ENCODE assay signal across 1 cellular context in genomic region chr2:262117-262516, GRCh38.
A peak's percentile ranks its signal among the peaks of the same experiment; 100 is the strongest.
TF ChIP-seq lines count a peak whose summit lies in the region.

No MANE protein-coding gene starts in this region.

TF ChIP-seq in HepG2, 621 proteins besides CTCF, POLR2A, EP300 and RAD21 (continued from another document and continues in another):
- TF ChIP-seq HMGA1 (CRISPR knock-in tag; conservative IDR thresholded peaks at IDR 0.05) (no peak), SALL1 (CRISPR knock-in tag; IDR thresholded peaks at IDR 0.05) (peak; percentile 52; the same call in 1 of the 2 replicates), U2AF2 (IDR thresholded peaks at IDR 0.05; ENCODE audit: low read depth, low read length) (no peak), SOX13 (IDR thresholded peaks at IDR 0.05) (peak; percentile 50; the same call in 1 of the 2 replicates), SOX13 (CRISPR knock-in tag; conservative IDR thresholded peaks at IDR 0.05 in 1 of 2, IDR thresholded peaks at IDR 0.05 in 1 of 2) (peak in 1 of 2 experiments; percentile 90; a peak in 2 of 4 replicates), KDM1A (CRISPR knock-in tag; IDR thresholded peaks at IDR 0.05) (no peak), FOXP4 (CRISPR knock-in tag; IDR thresholded peaks at IDR 0.05) (peak; percentile 60), ETV5 (CRISPR knock-in tag; IDR thresholded peaks at IDR 0.05; ENCODE audit: borderline replicate concordance) (peak; percentile 50; the same call in 1 of the 2 replicates), PHF5A (CRISPR knock-in tag; IDR thresholded peaks at IDR 0.05; ENCODE audit: low read depth, unreplicated experiment) (peak; percentile 69), ZBTB20 (CRISPR knock-in tag; IDR thresholded peaks at IDR 0.05; ENCODE audit: borderline replicate concordance, low read depth) (no peak), SOX6 (IDR thresholded peaks at IDR 0.05) (no peak), SOX6 (CRISPR knock-in tag; IDR thresholded peaks at IDR 0.05) (peak; percentile 71; the same call in 1 of the 2 replicates), CBFB (CRISPR knock-in tag; IDR thresholded peaks at IDR 0.05) (no peak), ATRX (CRISPR knock-in tag; IDR thresholded peaks at IDR 0.05; ENCODE audit: borderline replicate concordance) (no peak), ELF3 (CRISPR knock-in tag; IDR thresholded peaks at IDR 0.05) (peak; percentile 32; the same call in 1 of the 2 replicates), SMARCE1 (IDR thresholded peaks at IDR 0.05; ENCODE audit: borderline replicate concordance) (no peak), ZNF282 (IDR thresholded peaks at IDR 0.05; ENCODE audit: partially characterized antibody) (no peak), ARID5B (CRISPR knock-in tag; IDR thresholded peaks at IDR 0.05) (peak; percentile 60; the same call in 1 of the 2 replicates), GLI4 (CRISPR knock-in tag; IDR thresholded peaks at IDR 0.05; ENCODE audit: borderline replicate concordance) (peak; percentile 3; the same call in 1 of the 2 replicates), ZFX (CRISPR knock-in tag; IDR thresholded peaks at IDR 0.05; ENCODE audit: low read depth) (no peak), ZBTB38 (CRISPR knock-in tag; IDR thresholded peaks at IDR 0.05) (no peak), KLF13 (CRISPR knock-in tag; IDR thresholded peaks at IDR 0.05) (no peak), NCOA2 (CRISPR knock-in tag; IDR thresholded peaks at IDR 0.05) (0 out of 2 replicates have a peak, but pooled peaks have one; percentile 40), NKX3-1 (CRISPR knock-in tag; IDR thresholded peaks at IDR 0.05) (peak; percentile 21; the same call in 1 of the 2 replicates), ARID3A (IDR thresholded peaks at IDR 0.05; ENCODE audit: low read depth, low read length) (0 out of 2 replicates have a peak, but pooled peaks have one; percentile 30), BRD4 (CRISPR knock-in tag; IDR thresholded peaks at IDR 0.05) (0 out of 2 replicates have a peak, but pooled peaks have one; percentile 34), TSC22D2 (CRISPR knock-in tag; IDR thresholded peaks at IDR 0.05; ENCODE audit: borderline replicate concordance) (no peak), RFX1 (IDR thresholded peaks at IDR 0.05) (no peak), ZBTB21 (CRISPR knock-in tag; IDR thresholded peaks at IDR 0.05) (no peak), NR2F6 (IDR thresholded peaks at IDR 0.05) (peak; percentile 26; the same call in 1 of the 2 replicates), NR2F6 (CRISPR knock-in tag; IDR thresholded peaks at IDR 0.05) (no peak), FOXP1 (IDR thresholded peaks at IDR 0.05) (no peak), FOXP1 (CRISPR knock-in tag; IDR thresholded peaks at IDR 0.05) (no peak), ZNF563 (CRISPR knock-in tag; IDR thresholded peaks at IDR 0.05) (no peak), SAP130 (CRISPR knock-in tag; IDR thresholded peaks at IDR 0.05; ENCODE audit: low read depth) (peak; percentile 43), FOSL2 (CRISPR knock-in tag; IDR thresholded peaks at IDR 0.05) (peak; percentile 47; the same call in 1 of the 2 replicates), CBX5 (CRISPR knock-in tag; IDR thresholded peaks at IDR 0.05; ENCODE audit: borderline replicate concordance) (0 out of 2 replicates have a peak, but pooled peaks have one; percentile 32), ZNF75D (CRISPR knock-in tag; IDR thresholded peaks at IDR 0.05; ENCODE audit: borderline replicate concordance) (no peak), SNAI1 (CRISPR knock-in tag; IDR thresholded peaks at IDR 0.05; ENCODE audit: borderline replicate concordance) (0 out of 2 replicates have a peak, but pooled peaks have one; percentile 5), RARA (CRISPR knock-in tag; IDR thresholded peaks at IDR 0.05) (peak; percentile 12; the same call in 1 of the 2 replicates), PRDM15 (CRISPR knock-in tag; IDR thresholded peaks at IDR 0.05) (no peak)
- TF ChIP-seq, protein P1, sequence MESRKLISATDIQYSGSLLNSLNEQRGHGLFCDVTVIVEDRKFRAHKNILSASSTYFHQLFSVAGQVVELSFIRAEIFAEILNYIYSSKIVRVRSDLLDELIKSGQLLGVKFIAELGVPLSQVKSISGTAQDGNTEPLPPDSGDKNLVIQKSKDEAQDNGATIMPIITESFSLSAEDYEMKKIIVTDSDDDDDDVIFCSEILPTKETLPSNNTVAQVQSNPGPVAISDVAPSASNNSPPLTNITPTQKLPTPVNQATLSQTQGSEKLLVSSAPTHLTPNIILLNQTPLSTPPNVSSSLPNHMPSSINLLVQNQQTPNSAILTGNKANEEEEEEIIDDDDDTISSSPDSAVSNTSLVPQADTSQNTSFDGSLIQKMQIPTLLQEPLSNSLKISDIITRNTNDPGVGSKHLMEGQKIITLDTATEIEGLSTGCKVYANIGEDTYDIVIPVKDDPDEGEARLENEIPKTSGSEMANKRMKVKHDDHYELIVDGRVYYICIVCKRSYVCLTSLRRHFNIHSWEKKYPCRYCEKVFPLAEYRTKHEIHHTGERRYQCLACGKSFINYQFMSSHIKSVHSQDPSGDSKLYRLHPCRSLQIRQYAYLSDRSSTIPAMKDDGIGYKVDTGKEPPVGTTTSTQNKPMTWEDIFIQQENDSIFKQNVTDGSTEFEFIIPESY (CRISPR knock-in tag; IDR thresholded peaks at IDR 0.05), result no peak
- TF ChIP-seq, protein P2, sequence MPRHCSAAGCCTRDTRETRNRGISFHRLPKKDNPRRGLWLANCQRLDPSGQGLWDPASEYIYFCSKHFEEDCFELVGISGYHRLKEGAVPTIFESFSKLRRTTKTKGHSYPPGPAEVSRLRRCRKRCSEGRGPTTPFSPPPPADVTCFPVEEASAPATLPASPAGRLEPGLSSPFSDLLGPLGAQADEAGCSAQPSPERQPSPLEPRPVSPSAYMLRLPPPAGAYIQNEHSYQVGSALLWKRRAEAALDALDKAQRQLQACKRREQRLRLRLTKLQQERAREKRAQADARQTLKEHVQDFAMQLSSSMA (CRISPR knock-in tag; IDR thresholded peaks at IDR 0.05), result no peak
- TF ChIP-seq, protein P3, sequence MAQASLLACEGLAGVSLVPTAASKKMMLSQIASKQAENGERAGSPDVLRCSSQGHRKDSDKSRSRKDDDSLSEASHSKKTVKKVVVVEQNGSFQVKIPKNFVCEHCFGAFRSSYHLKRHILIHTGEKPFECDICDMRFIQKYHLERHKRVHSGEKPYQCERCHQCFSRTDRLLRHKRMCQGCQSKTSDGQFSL (CRISPR knock-in tag; IDR thresholded peaks at IDR 0.05), result 0 out of 2 replicates have a peak, but pooled peaks have one; percentile 24
- TF ChIP-seq, protein P4, sequence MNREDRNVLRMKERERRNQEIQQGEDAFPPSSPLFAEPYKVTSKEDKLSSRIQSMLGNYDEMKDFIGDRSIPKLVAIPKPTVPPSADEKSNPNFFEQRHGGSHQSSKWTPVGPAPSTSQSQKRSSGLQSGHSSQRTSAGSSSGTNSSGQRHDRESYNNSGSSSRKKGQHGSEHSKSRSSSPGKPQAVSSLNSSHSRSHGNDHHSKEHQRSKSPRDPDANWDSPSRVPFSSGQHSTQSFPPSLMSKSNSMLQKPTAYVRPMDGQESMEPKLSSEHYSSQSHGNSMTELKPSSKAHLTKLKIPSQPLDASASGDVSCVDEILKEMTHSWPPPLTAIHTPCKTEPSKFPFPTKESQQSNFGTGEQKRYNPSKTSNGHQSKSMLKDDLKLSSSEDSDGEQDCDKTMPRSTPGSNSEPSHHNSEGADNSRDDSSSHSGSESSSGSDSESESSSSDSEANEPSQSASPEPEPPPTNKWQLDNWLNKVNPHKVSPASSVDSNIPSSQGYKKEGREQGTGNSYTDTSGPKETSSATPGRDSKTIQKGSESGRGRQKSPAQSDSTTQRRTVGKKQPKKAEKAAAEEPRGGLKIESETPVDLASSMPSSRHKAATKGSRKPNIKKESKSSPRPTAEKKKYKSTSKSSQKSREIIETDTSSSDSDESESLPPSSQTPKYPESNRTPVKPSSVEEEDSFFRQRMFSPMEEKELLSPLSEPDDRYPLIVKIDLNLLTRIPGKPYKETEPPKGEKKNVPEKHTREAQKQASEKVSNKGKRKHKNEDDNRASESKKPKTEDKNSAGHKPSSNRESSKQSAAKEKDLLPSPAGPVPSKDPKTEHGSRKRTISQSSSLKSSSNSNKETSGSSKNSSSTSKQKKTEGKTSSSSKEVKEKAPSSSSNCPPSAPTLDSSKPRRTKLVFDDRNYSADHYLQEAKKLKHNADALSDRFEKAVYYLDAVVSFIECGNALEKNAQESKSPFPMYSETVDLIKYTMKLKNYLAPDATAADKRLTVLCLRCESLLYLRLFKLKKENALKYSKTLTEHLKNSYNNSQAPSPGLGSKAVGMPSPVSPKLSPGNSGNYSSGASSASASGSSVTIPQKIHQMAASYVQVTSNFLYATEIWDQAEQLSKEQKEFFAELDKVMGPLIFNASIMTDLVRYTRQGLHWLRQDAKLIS (CRISPR knock-in tag; IDR thresholded peaks at IDR 0.05), result peak; percentile 59; the same call in 1 of the 2 replicates
